Comparison of ENCODE assay signal across 9 cellular contexts in genomic region chr12:187986-188909, GRCh38. TPM values are rescaled to one million over a fixed set of nuclear protein-coding genes. Genes with fewer than 3 reads are reported as not detected.
A peak's percentile ranks its signal among the peaks of the same experiment; 100 is the strongest.
DNase-seq lines count a peak whose midpoint lies in the region; ATAC-seq and TF ChIP-seq lines count a peak whose summit lies in the region.
"Not testable (repeated sequence)": the region's sequence is repeated elsewhere in the genome, so short reads cannot be mapped to it uniquely, and the experiment has no call there.
"Had no signal": no experiment of that assay in that cellular context is flagged by ENCODE, and none has a peak within 500 bp of the region (broad histone marks: within the 10 kb centered on the region; RNA-seq: fewer than 3 reads in every experiment).

No MANE protein-coding gene starts in this region.

- intact Hi-C loops in naive thymus-derived CD4-positive, alpha-beta T cell (cut with micrococcal nuclease): not testable (repeated sequence)

- not testable (repeated sequence) for H3K9me3 ChIP-seq in HEK293 (ENCODE audit: control insufficient read depth, insufficient read depth, low read depth, low read length); iPS-18a (ENCODE audit: control insufficient read depth, low read depth, low read length); naive thymus-derived CD4-positive, alpha-beta T cell (ENCODE audit: control insufficient read depth in 2 of 3, low read length in 3 of 3); skeletal muscle tissue (ENCODE audit: control insufficient read depth in 3 of 3, low read length in 3 of 3)

- H3K4me1 Mint-ChIP-seq in naive thymus-derived CD4-positive, alpha-beta T cell: not testable (repeated sequence)

- H3K9me3 Mint-ChIP-seq in naive thymus-derived CD4-positive, alpha-beta T cell: not testable (repeated sequence)

- H3K4me3 Mint-ChIP-seq in naive thymus-derived CD4-positive, alpha-beta T cell: peak overlapping the region; percentile 73 to 89 (median 84)

- CTCF ChIA-PET in HEK293 (lab: Yijun Ruan, JAX): interaction anchor here (0.6 to 2.9 kb wide), 11 partner anchors 9 to 1145 kb away, joined by 3 to 13 read pairs (median 4); no protein-coding TSS in a partner anchor
- CTCF ChIA-PET in naive thymus-derived CD4-positive, alpha-beta T cell (lab: Charles Lee): not testable (repeated sequence)

- not testable (repeated sequence) for DNase-seq in astrocyte of the cerebellum (ENCODE audit: low read depth); naive thymus-derived CD4-positive, alpha-beta T cell

- not testable (repeated sequence) for H3K36me3 Mint-ChIP-seq in naive thymus-derived CD4-positive, alpha-beta T cell

- peaks cover 5 to 36% (median 21%) of the 10 kb centered on the region in 5 donors for H3K27me3 Mint-ChIP-seq in naive thymus-derived CD4-positive, alpha-beta T cell

- in situ Hi-C loops in astrocyte of the cerebellum (cut with HindIII; ENCODE audit: low sequenced_read_pairs): loop anchor here (5.0 kb wide), 1 partner anchor 81 kb away; no protein-coding TSS in a partner anchor

- H3K9ac ChIP-seq in iPS-18a (ENCODE audit: low read length): not testable (repeated sequence)
- peak overlapping the region in 1 of 3 donors; percentile 79 for H3K9ac ChIP-seq in skeletal muscle tissue (ENCODE audit: low read depth in 1 of 3, low read length in 3 of 3)

- H3K27me3 ChIP-seq in iPS-18a (ENCODE audit: control insufficient read depth, insufficient read depth, low read length) (peaks cover 23% of the 10 kb centered on the region), skeletal muscle tissue (ENCODE audit: control insufficient read depth in 3 of 3, insufficient read depth in 3 of 3, low read length in 3 of 3) (peaks cover 4 to 21% (median 19%) of the 10 kb centered on the region in 3 donors)
- not testable (repeated sequence) for H3K27me3 ChIP-seq in naive thymus-derived CD4-positive, alpha-beta T cell (ENCODE audit: control insufficient read depth in 2 of 2, insufficient read depth in 2 of 2, low read length in 2 of 2)

- POLR2A ChIA-PET in HEK293 (lab: Yijun Ruan, JAX); naive thymus-derived CD4-positive, alpha-beta T cell (lab: Charles Lee): not testable (repeated sequence)

- peak; percentile 8 for ATAC-seq in esophagus mucosa
- ATAC-seq in naive thymus-derived CD4-positive, alpha-beta T cell: peak; percentile 14

- TF ChIP-seq CTCF in HEK293 (tag by site-specific recombination; IDR thresholded peaks at IDR 0.05); VCaP (conservative IDR thresholded peaks at IDR 0.05); astrocyte of the cerebellum (IDR thresholded peaks at IDR 0.05; ENCODE audit: low read depth, low read length, missing control alignments): not testable (repeated sequence)

- H3K27ac ChIP-seq in HEK293 (ENCODE audit: extremely low read depth, low read depth, low read length); iPS-18a (ENCODE audit: low read length); naive thymus-derived CD4-positive, alpha-beta T cell (ENCODE audit: low read depth, low read length); skeletal muscle tissue (ENCODE audit: low read depth, low read length): not testable (repeated sequence)
- H3K27ac ChIP-seq in VCaP: peak overlapping the region; percentile 47; the same call in 1 of the 2 replicates

- not testable (repeated sequence) for H3K4me3 ChIP-seq in HEK293 (ENCODE audit: low read depth, low read length)
- H3K4me3 ChIP-seq in astrocyte of the cerebellum (ENCODE audit: low read depth, low read length) (peak overlapping the region; percentile 40), iPS-18a (ENCODE audit: low read length) (peak overlapping the region; percentile 71), skeletal muscle tissue (ENCODE audit: low read length in 3 of 3) (peak overlapping the region in 2 of 3 donors; percentile 45 to 73)
- H3K4me3 ChIP-seq in naive thymus-derived CD4-positive, alpha-beta T cell (ENCODE audit: low read length): peak overlapping the region; percentile 40

- not testable (repeated sequence) for H3K36me3 ChIP-seq in HEK293 (ENCODE audit: control insufficient read depth in 2 of 2, insufficient read depth in 1 of 2, low read length in 2 of 2); iPS-18a (ENCODE audit: control insufficient read depth, low read depth, low read length); naive thymus-derived CD4-positive, alpha-beta T cell (ENCODE audit: control insufficient read depth in 2 of 3, insufficient read depth in 3 of 3, low read length in 3 of 3); skeletal muscle tissue (ENCODE audit: control insufficient read depth in 3 of 3, insufficient read depth in 3 of 3, low read length in 3 of 3)

- not testable (repeated sequence) for H3K4me1 ChIP-seq in HEK293 (ENCODE audit: control insufficient read depth, insufficient read depth, low read length); iPS-18a (ENCODE audit: control insufficient read depth, low read depth, low read length); naive thymus-derived CD4-positive, alpha-beta T cell (ENCODE audit: control insufficient read depth in 2 of 2, insufficient read depth in 2 of 2, low read length in 2 of 2)
- H3K4me1 ChIP-seq in skeletal muscle tissue (ENCODE audit: control insufficient read depth in 3 of 3, insufficient read depth in 3 of 3, low read length in 3 of 3): peaks cover 3 to 23% (median 20%) of the 10 kb centered on the region in 3 donors

- H3K27ac Mint-ChIP-seq in naive thymus-derived CD4-positive, alpha-beta T cell: not testable (repeated sequence)

TF ChIP-seq in HEK293, 187 proteins besides CTCF, POLR2A, EP300 and RAD21:
- TF ChIP-seq KLF9 (tag by site-specific recombination; IDR thresholded peaks at IDR 0.05; ENCODE audit: low read depth): 0 out of 2 replicates have a peak, but pooled peaks have one; percentile 0
TF ChIP-seq in HEK293: peak in this region for 1; not testable (repeated sequence) for 186.

RNA-seq across cellular contexts. Expression of gene SLC6A12, which starts 25.7 kb away (rescaled TPM):
- total RNA-seq in esophagus mucosa (0.12 TPM), skeletal muscle tissue (not detected)
- 1 to 10 TPM in 1 of 5 experiments, under 1 TPM in 1, not detected in 3; 0.30 to 4.2 TPM for total RNA-seq in naive thymus-derived CD4-positive, alpha-beta T cell
- polyA plus RNA-seq in naive thymus-derived CD4-positive, alpha-beta T cell: not detected
- total RNA-seq: bronchial epithelial cell, SJSA1 had no signal
